Comparison of ENCODE assay signal across 12 cellular contexts in genomic region chr3:49406571-49407565, GRCh38. TPM values are rescaled to one million over a fixed set of nuclear protein-coding genes. Genes with fewer than 3 reads are reported as not detected.
DNase-seq lines count a peak whose midpoint lies in the region; ATAC-seq and TF ChIP-seq lines count a peak whose summit lies in the region.
"Had no signal": no experiment of that assay in that cellular context is flagged by ENCODE, and none has a peak within 500 bp of the region (broad histone marks: within the 10 kb centered on the region; RNA-seq: fewer than 3 reads in every experiment).

No MANE protein-coding gene starts in this region.

- no peaks in the 10 kb centered on the region for H3K9me3 ChIP-seq in CD8-positive, alpha-beta T cell (ENCODE audit: low read length)
- no peaks in the 10 kb centered on the region for H3K9me3 ChIP-seq in SU-DHL-6 (ENCODE audit: insufficient read depth, low read length)
- H3K9me3 ChIP-seq in suprapubic skin = no peaks in the 10 kb centered on the region

- H3K9me2 ChIP-seq in SU-DHL-6 (replicated peaks; ENCODE audit: insufficient read depth, low read length) = no peaks in the 10 kb centered on the region

- no peak for TF ChIP-seq EP300 in suprapubic skin (IDR thresholded peaks at IDR 0.05)

- 46% methylated on average over 17 of the region's 17 CpGs for WGBS in suprapubic skin

- DNase-seq in CD8-positive, alpha-beta T cell = no peak
- DNase-seq in epithelial cell of prostate (ENCODE audit: low read depth, low spot score) (no peak), progenitor cell of endocrine pancreas (ENCODE audit: low spot score, unreplicated experiment) (no peak), suprapubic skin (ENCODE audit: low spot score in 2 of 2) (no peak), GM10248 (ENCODE audit: extremely low spot score) (no peak)
- DNase-seq: DMS79 treated with DMSO at 0.1 percent for 48 hours; NCI-H2029; stimulated activated CD4-positive, alpha-beta T cell treated with anti-CD3 and anti-CD28 coated beads, Interleukin-4, amount 100 ng/mL, for 1 hour had no signal

- peak overlapping the region; percentile 20 for H3K4me3 Mint-ChIP-seq in CD8-positive, alpha-beta T cell
- no peak overlapping the region for H3K4me3 Mint-ChIP-seq in progenitor cell of endocrine pancreas (ENCODE audit: low read depth)

- CTCF ChIA-PET in CD8-positive, alpha-beta T cell (lab: Charles Lee) = interaction anchor here (1.2 kb wide), 1 partner anchor 67 kb away, joined by 3 read pairs; no protein-coding TSS in a partner anchor
- CTCF ChIA-PET in GM10248 (lab: Yijun Ruan, JAX) = interaction anchor here (1.6 to 1.7 kb wide), 2 partner anchors 29 to 67 kb away, joined by 3 to 6 read pairs; partner anchors contain the start of gene USP4

- H3F3A ChIP-seq in SU-DHL-6 (ENCODE audit: insufficient read depth) = peaks cover 14% of the 10 kb centered on the region; the same call in 1 of the 2 replicates

- no peaks in the 10 kb centered on the region for H3K27me3 ChIP-seq in CD8-positive, alpha-beta T cell (ENCODE audit: insufficient read depth, low read length)
- H3K27me3 ChIP-seq in SU-DHL-6 (ENCODE audit: low read length) (no peaks in the 10 kb centered on the region), suprapubic skin (no peaks in the 10 kb centered on the region)

- H3K36me3 ChIP-seq in CD8-positive, alpha-beta T cell (ENCODE audit: insufficient read depth, low read length) = peaks cover under 1% of the 10 kb centered on the region
- no peaks in the 10 kb centered on the region; the same call in 1 of the 2 replicates for H3K36me3 ChIP-seq in SU-DHL-6 (ENCODE audit: low read length)
- H3K36me3 ChIP-seq in suprapubic skin = peaks cover 7% of the 10 kb centered on the region

- H3K36me3 Mint-ChIP-seq in CD8-positive, alpha-beta T cell = peaks cover 30% of the 10 kb centered on the region
- H3K36me3 Mint-ChIP-seq in progenitor cell of endocrine pancreas (ENCODE audit: insufficient read depth) = peaks cover 3% of the 10 kb centered on the region

- H3K4me3 ChIP-seq in CD8-positive, alpha-beta T cell (ENCODE audit: low read depth, low read length) = no peak overlapping the region
- H3K4me3 ChIP-seq in SU-DHL-6 (ENCODE audit: insufficient read depth, low read length, poor library complexity, severe bottlenecking) (no peak overlapping the region), suprapubic skin (no peak overlapping the region)

- TF ChIP-seq POLR2A in suprapubic skin (IDR thresholded peaks at IDR 0.05) = no peak

- POLR2A ChIA-PET in CD8-positive, alpha-beta T cell (lab: Charles Lee) = no interaction called here
- POLR2A ChIA-PET in GM10248 (lab: Yijun Ruan, JAX) = interaction anchor here (0.9 kb wide), 1 partner anchor 66 kb away, joined by 3 read pairs; no protein-coding TSS in a partner anchor

- H3K27ac ChIP-seq in CD8-positive, alpha-beta T cell (ENCODE audit: low read depth, low read length) = no peak overlapping the region
- H3K27ac ChIP-seq in SU-DHL-6 (ENCODE audit: low read depth, low read length) (peak overlapping the region; percentile 39; the same call in 1 of the 2 replicates), epithelial cell of prostate (peak overlapping the region; percentile 1), suprapubic skin (no peak overlapping the region)

- H2AFZ ChIP-seq in SU-DHL-6 (ENCODE audit: low read depth, low read length, severe bottlenecking) = no peak overlapping the region

- no peak for TF ChIP-seq CTCF in CD8-positive, alpha-beta T cell (IDR thresholded peaks at IDR 0.05)
- TF ChIP-seq CTCF in SU-DHL-6 (IDR thresholded peaks at IDR 0.05; ENCODE audit: insufficient read depth, low read length, poor library complexity, severe bottlenecking) (no peak), progenitor cell of endocrine pancreas (IDR thresholded peaks at IDR 0.05; ENCODE audit: unreplicated experiment) (no peak), suprapubic skin (IDR thresholded peaks at IDR 0.05) (no peak), GM10248 (IDR thresholded peaks at IDR 0.05; ENCODE audit: control extremely low read depth, extremely low read depth, low read depth, missing control alignments) (no peak)

- H3K9ac ChIP-seq in SU-DHL-6 (ENCODE audit: low read length) = peak overlapping the region; percentile 29; the same call in 1 of the 2 replicates

- ATAC-seq in CD8-positive, alpha-beta T cell = no peak
- ATAC-seq in HG03039 (IDR thresholded peaks at IDR 0.05; ENCODE audit: unreplicated experiment) = no peak
- ATAC-seq in HG02759 (IDR thresholded peaks at IDR 0.05; ENCODE audit: unreplicated experiment) = no peak
- ATAC-seq: HCT116 had no signal

- H3K27me3 Mint-ChIP-seq in CD8-positive, alpha-beta T cell (ENCODE audit: low read depth) = no peaks in the 10 kb centered on the region
- no peaks in the 10 kb centered on the region for H3K27me3 Mint-ChIP-seq in progenitor cell of endocrine pancreas

- H4K20me1 ChIP-seq in SU-DHL-6 (ENCODE audit: low read depth, low read length) = peaks cover 57% of the 10 kb centered on the region

- peaks cover 99% of the 10 kb centered on the region for H3K79me2 ChIP-seq in SU-DHL-6 (ENCODE audit: insufficient read depth, low read length)

- H3K27ac Mint-ChIP-seq in CD8-positive, alpha-beta T cell = peak overlapping the region; percentile 88
- H3K27ac Mint-ChIP-seq in progenitor cell of endocrine pancreas = peak overlapping the region; percentile 89

- H3K4me2 ChIP-seq in SU-DHL-6 (ENCODE audit: low read depth, low read length, poor library complexity, severe bottlenecking) = peak overlapping the region; percentile 85

- intact Hi-C loops in CD8-positive, alpha-beta T cell (cut with DNase I, micrococcal nuclease) = no loop called here

- peaks cover 61% of the 10 kb centered on the region for H3K4me1 Mint-ChIP-seq in CD8-positive, alpha-beta T cell (ENCODE audit: low read depth)
- H3K4me1 Mint-ChIP-seq in progenitor cell of endocrine pancreas (ENCODE audit: low read depth) = peaks cover 27% of the 10 kb centered on the region

- no peaks in the 10 kb centered on the region for H3K9me3 Mint-ChIP-seq in CD8-positive, alpha-beta T cell
- H3K9me3 Mint-ChIP-seq in progenitor cell of endocrine pancreas (ENCODE audit: low read depth) = no peaks in the 10 kb centered on the region

- peaks cover 52% of the 10 kb centered on the region for H3K4me1 ChIP-seq in CD8-positive, alpha-beta T cell (ENCODE audit: insufficient read depth, low read length)
- H3K4me1 ChIP-seq in suprapubic skin = peaks cover 64% of the 10 kb centered on the region

RNA-seq across cellular contexts. Expression of gene RHOA, which starts 4.9 kb away (rescaled TPM):
- 100 to 1,000 TPM; 271 to 294 TPM for total RNA-seq in CD8-positive, alpha-beta T cell
- 289 and 301 TPM in 2 replicates for total RNA-seq in progenitor cell of endocrine pancreas
- total RNA-seq in suprapubic skin = 100 to 1,000 TPM; 315 to 373 (median 341) TPM

RNA-seq across cellular contexts. Expression of gene TCTA, which starts 5.4 kb away (rescaled TPM):
- 10 to 100 TPM; 19.8 to 21.1 TPM for total RNA-seq in CD8-positive, alpha-beta T cell
- total RNA-seq in progenitor cell of endocrine pancreas (18.0 and 18.8 TPM in 2 replicates), suprapubic skin (10 to 100 TPM; 10.8 to 25.5 (median 19.6) TPM)

RNA-seq across cellular contexts. Expression of gene AMT, which starts 15.4 kb away (rescaled TPM):
- total RNA-seq in CD8-positive, alpha-beta T cell = 1 to 10 TPM; 8.4 to 9.4 TPM
- total RNA-seq in progenitor cell of endocrine pancreas (29.8 and 32.8 TPM in 2 replicates), suprapubic skin (10 to 100 TPM in 1 of 4 donors, 1 to 10 TPM in 3; 2.2 to 17.3 (median 5.0) TPM)

RNA-seq across cellular contexts. Expression of gene NICN1, which starts 22.3 kb away (rescaled TPM):
- 10 to 100 TPM; 13.9 to 18.6 TPM for total RNA-seq in CD8-positive, alpha-beta T cell
- total RNA-seq in progenitor cell of endocrine pancreas (23.7 and 23.8 TPM in 2 replicates), suprapubic skin (10 to 100 TPM in 2 of 4 donors, 1 to 10 TPM in 2; 4.7 to 11.5 (median 9.1) TPM)

RNA-seq across cellular contexts. Expression of gene GPX1, which starts 48.7 kb away (rescaled TPM):
- total RNA-seq in CD8-positive, alpha-beta T cell = 10 to 100 TPM; 24.4 to 27.8 TPM
- total RNA-seq in progenitor cell of endocrine pancreas (130 TPM in 2 replicates), suprapubic skin (100 to 1,000 TPM; 115 to 130 (median 122) TPM)

Comparison
In these comparisons a context has a peak if more than half of its experiments do, and no peak if none do; other contexts are left out.
1. H3K27ac ChIP-seq: peak in SU-DHL-6 (single experiment) and epithelial cell of prostate (single experiment); none in CD8-positive, alpha-beta T cell (single experiment) and suprapubic skin (single experiment).